23 cellular contexts compared by ENCODE assay signal in the genomic region with DNA sequence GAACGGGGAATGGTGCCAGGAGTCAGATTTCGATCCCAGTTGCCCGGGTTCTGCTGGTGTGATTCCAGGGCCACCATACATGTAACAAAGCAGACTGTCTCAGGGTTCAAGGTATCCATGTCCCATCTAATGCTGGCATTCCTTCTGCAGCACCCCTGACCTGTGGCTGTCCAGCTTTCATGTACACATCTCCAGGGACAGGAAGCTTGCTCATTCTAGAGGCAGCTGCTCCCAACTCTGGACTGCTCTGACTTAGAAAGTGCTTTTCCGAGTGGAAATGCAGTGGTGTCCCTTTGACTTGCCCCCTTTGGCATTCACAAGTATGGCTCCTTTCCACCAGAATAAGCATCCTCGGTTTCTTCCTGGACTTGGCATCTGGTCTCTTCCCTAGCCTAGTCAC. TPM values are rescaled to one million over a fixed set of nuclear protein-coding genes. Genes with fewer than 3 reads are reported as not detected.
DNase-seq lines count a peak whose midpoint lies in the region; ATAC-seq and TF ChIP-seq lines count a peak whose summit lies in the region.
"Had no signal": no experiment of that assay in that cellular context is flagged by ENCODE, and none has a peak within 500 bp of the region (broad histone marks: within the 10 kb centered on the region; RNA-seq: fewer than 3 reads in every experiment).

No MANE protein-coding gene starts in this region.

- intact Hi-C loops in activated CD8-positive, alpha-beta T cell treated with anti-CD3 and anti-CD28 coated beads for 36 hours (cut with micrococcal nuclease) = no loop called here
- intact Hi-C loops in PC-3 (cut with micrococcal nuclease) = no loop called here

- H3K27ac ChIP-seq in PC-3 (ENCODE audit: low read length) = no peak overlapping the region
- H3K27ac ChIP-seq: BLaER1 treated with 17β-estradiol and CSF1 and Interleukin-3, amounts not matched to agents 10 nM and 100 nM; neutrophil had no signal

- no peak overlapping the region for H3K4me2 ChIP-seq in PC-3 (ENCODE audit: low read length)
- H3K4me2 ChIP-seq: BLaER1 treated with 17β-estradiol and CSF1 and Interleukin-3, amounts not matched to agents 10 nM and 100 nM had no signal

- no peak for TF ChIP-seq CTCF in activated CD8-positive, alpha-beta T cell treated with anti-CD3 and anti-CD28 coated beads for 36 hours (IDR thresholded peaks at IDR 0.05)
- TF ChIP-seq CTCF in choroid plexus epithelial cell (conservative IDR thresholded peaks at IDR 0.05; ENCODE audit: low read depth, low read length) = no peak
- no peak for TF ChIP-seq CTCF in PC-3 (conservative IDR thresholded peaks at IDR 0.05; ENCODE audit: low read depth, low read length)
- TF ChIP-seq CTCF in GM10266 (IDR thresholded peaks at IDR 0.05; ENCODE audit: control insufficient read depth, insufficient read depth, low read depth, missing control alignments) = no peak

- no peaks in the 10 kb centered on the region for H3K4me1 Mint-ChIP-seq in activated CD8-positive, alpha-beta T cell treated with anti-CD3 and anti-CD28 coated beads, Interleukin-2, amount 10 ng/mL, durations not matched to agents 7 days and 5 days (ENCODE audit: low read depth)
- H3K4me1 Mint-ChIP-seq in activated CD8-positive, alpha-beta T cell treated with anti-CD3 and anti-CD28 coated beads for 36 hours (ENCODE audit: low read depth) = no peaks in the 10 kb centered on the region

- no peaks in the 10 kb centered on the region for H3K27me3 ChIP-seq in PC-3 (ENCODE audit: low read length)
- H3K27me3 ChIP-seq: BLaER1 treated with 17β-estradiol and CSF1 and Interleukin-3, amounts not matched to agents 10 nM and 100 nM; neutrophil had no signal

- peak overlapping the region; percentile 12 for H3K27ac Mint-ChIP-seq in activated CD8-positive, alpha-beta T cell treated with anti-CD3 and anti-CD28 coated beads, Interleukin-2, amount 10 ng/mL, durations not matched to agents 7 days and 5 days
- H3K27ac Mint-ChIP-seq in activated CD8-positive, alpha-beta T cell treated with anti-CD3 and anti-CD28 coated beads for 36 hours = no peak overlapping the region
- H3K27ac Mint-ChIP-seq: activated CD4-positive, alpha-beta T cell treated with anti-CD3 and anti-CD28 coated beads, Interleukin-2, amount 10 ng/mL, durations not matched to agents 7 days and 5 days; IgD-negative memory B cell had no signal

- BruUV-seq in PC-3 (replicated peaks; lab: Mats Ljungman, UMichigan) = no TSS peak

- H3K9me3 ChIP-seq in PC-3 (ENCODE audit: low read length) = no peaks in the 10 kb centered on the region
- H3K9me3 ChIP-seq: BLaER1 treated with 17β-estradiol and CSF1 and Interleukin-3, amounts not matched to agents 10 nM and 100 nM; neutrophil had no signal

- no peak overlapping the region for H2AFZ ChIP-seq in PC-3 (ENCODE audit: low read length)

- POLR2A ChIA-PET in activated CD8-positive, alpha-beta T cell treated with anti-CD3 and anti-CD28 coated beads, Interleukin-2, amount 10 ng/mL, durations not matched to agents 7 days and 5 days (lab: Charles Lee) = no interaction called here
- POLR2A ChIA-PET in activated CD8-positive, alpha-beta T cell treated with anti-CD3 and anti-CD28 coated beads for 36 hours (lab: Charles Lee) = no interaction called here
- POLR2A ChIA-PET in PC-3 (lab: Charles Lee; ENCODE audit: unreplicated experiment) = no interaction called here

- H3K4me1 ChIP-seq in PC-3 (ENCODE audit: insufficient read depth, low read length) = no peaks in the 10 kb centered on the region

- no peaks in the 10 kb centered on the region for H3K9me3 Mint-ChIP-seq in activated CD8-positive, alpha-beta T cell treated with anti-CD3 and anti-CD28 coated beads, Interleukin-2, amount 10 ng/mL, durations not matched to agents 7 days and 5 days (ENCODE audit: insufficient read depth)
- no peaks in the 10 kb centered on the region for H3K9me3 Mint-ChIP-seq in activated CD8-positive, alpha-beta T cell treated with anti-CD3 and anti-CD28 coated beads for 36 hours
- H3K9me3 Mint-ChIP-seq: activated CD4-positive, alpha-beta T cell treated with anti-CD3 and anti-CD28 coated beads, Interleukin-2, amount 10 ng/mL, durations not matched to agents 7 days and 5 days; IgD-negative memory B cell had no signal

- H3K4me3 ChIP-seq in choroid plexus epithelial cell (ENCODE audit: low read depth, low read length) = no peak overlapping the region
- H3K4me3 ChIP-seq in PC-3 (ENCODE audit: low read length) = no peak overlapping the region
- H3K4me3 ChIP-seq: BLaER1 treated with 17β-estradiol and CSF1 and Interleukin-3, amounts not matched to agents 10 nM and 100 nM; GM12878 had no signal

- no peaks in the 10 kb centered on the region for H4K20me1 ChIP-seq in PC-3 (ENCODE audit: low read length)

- peaks cover 12% of the 10 kb centered on the region; the same call in 1 of the 2 replicates for H3K36me3 ChIP-seq in PC-3 (ENCODE audit: low read depth, low read length)

- no peak overlapping the region for H3K9ac ChIP-seq in PC-3 (ENCODE audit: low read length)
- H3K9ac ChIP-seq: BLaER1 treated with 17β-estradiol and CSF1 and Interleukin-3, amounts not matched to agents 10 nM and 100 nM had no signal

- no peak for DNase-seq in activated CD8-positive, alpha-beta T cell treated with anti-CD3 and anti-CD28 coated beads, Interleukin-2, amount 10 ng/mL, durations not matched to agents 7 days and 5 days
- DNase-seq in activated CD8-positive, alpha-beta T cell treated with anti-CD3 and anti-CD28 coated beads for 36 hours = no peak
- DNase-seq in ELR (ENCODE audit: low read depth) (peak; percentile 48), choroid plexus epithelial cell (ENCODE audit: low read depth) (peak; percentile 47), lung microvascular endothelial cell (ENCODE audit: low read depth in 2 of 2) (peak; percentile 34 to 86), PC-3 (no peak), hippocampal formation (lab: John Stamatoyannopoulos, UW) (no peak), GM10266 (ENCODE audit: extremely low spot score) (no peak)
- DNase-seq: activated CD4-positive, alpha-beta T cell treated with anti-CD3 and anti-CD28 coated beads, Interleukin-2, amount 10 ng/mL, durations not matched to agents 7 days and 5 days; activated CD8-positive, alpha-beta memory T cell treated with anti-CD3 and anti-CD28 coated beads, Interleukin-2, amount 50 U/mL, for 48 hours; anterior cingulate cortex; GDM1; hypothalamus; islet precursor cell; MM.1S; NCI-H1436; NCI-H526; retina; substantia nigra had no signal

- CTCF ChIA-PET in activated CD8-positive, alpha-beta T cell treated with anti-CD3 and anti-CD28 coated beads, Interleukin-2, amount 10 ng/mL, durations not matched to agents 7 days and 5 days (lab: Charles Lee) = interaction anchor here (1.1 to 2.2 kb wide), 2 partner anchors 18 to 52 kb away, joined by 3 to 5 read pairs; no protein-coding TSS in a partner anchor
- CTCF ChIA-PET in activated CD8-positive, alpha-beta T cell treated with anti-CD3 and anti-CD28 coated beads for 36 hours (lab: Charles Lee) = interaction anchor here (1.2 kb wide), 1 partner anchor 52 kb away, joined by 5 read pairs; no protein-coding TSS in a partner anchor
- CTCF ChIA-PET in PC-3 (lab: Charles Lee) = no interaction called here

- H3K36me3 Mint-ChIP-seq in activated CD8-positive, alpha-beta T cell treated with anti-CD3 and anti-CD28 coated beads, Interleukin-2, amount 10 ng/mL, durations not matched to agents 7 days and 5 days (ENCODE audit: low read depth) = peaks cover 51% of the 10 kb centered on the region
- peaks cover 23% of the 10 kb centered on the region for H3K36me3 Mint-ChIP-seq in activated CD8-positive, alpha-beta T cell treated with anti-CD3 and anti-CD28 coated beads for 36 hours (ENCODE audit: low read depth)

- no peaks in the 10 kb centered on the region for H3K9me2 ChIP-seq in PC-3 (replicated peaks; ENCODE audit: low read length)

- H3F3A ChIP-seq in PC-3 (ENCODE audit: low read length, unreplicated experiment) = no peaks in the 10 kb centered on the region

- no peaks in the 10 kb centered on the region for H3K27me3 Mint-ChIP-seq in activated CD8-positive, alpha-beta T cell treated with anti-CD3 and anti-CD28 coated beads, Interleukin-2, amount 10 ng/mL, durations not matched to agents 7 days and 5 days (ENCODE audit: low read depth)
- H3K27me3 Mint-ChIP-seq in activated CD8-positive, alpha-beta T cell treated with anti-CD3 and anti-CD28 coated beads for 36 hours = no peaks in the 10 kb centered on the region
- H3K27me3 Mint-ChIP-seq: activated CD4-positive, alpha-beta T cell treated with anti-CD3 and anti-CD28 coated beads, Interleukin-2, amount 10 ng/mL, durations not matched to agents 7 days and 5 days; IgD-negative memory B cell had no signal

- H3K79me2 ChIP-seq in PC-3 (ENCODE audit: low read length) = no peaks in the 10 kb centered on the region

- no peak overlapping the region for H3K4me3 Mint-ChIP-seq in activated CD8-positive, alpha-beta T cell treated with anti-CD3 and anti-CD28 coated beads, Interleukin-2, amount 10 ng/mL, durations not matched to agents 7 days and 5 days
- no peak overlapping the region for H3K4me3 Mint-ChIP-seq in activated CD8-positive, alpha-beta T cell treated with anti-CD3 and anti-CD28 coated beads for 36 hours
- H3K4me3 Mint-ChIP-seq: activated CD4-positive, alpha-beta T cell treated with anti-CD3 and anti-CD28 coated beads, Interleukin-2, amount 10 ng/mL, durations not matched to agents 7 days and 5 days; IgD-negative memory B cell had no signal

- no peak for ATAC-seq in activated CD8-positive, alpha-beta T cell treated with anti-CD3 and anti-CD28 coated beads, Interleukin-2, amount 10 ng/mL, durations not matched to agents 7 days and 5 days
- no peak for ATAC-seq in activated CD8-positive, alpha-beta T cell treated with anti-CD3 and anti-CD28 coated beads for 36 hours
- no peak for ATAC-seq in PC-3
- ATAC-seq: GM12878 had no signal

RNA-seq across cellular contexts. Expression of a gene that starts 30.9 kb away (rescaled TPM):
- total RNA-seq in activated CD8-positive, alpha-beta T cell treated with anti-CD3 and anti-CD28 coated beads, Interleukin-2, amount 10 ng/mL, durations not matched to agents 7 days and 5 days = 100 to 1,000 TPM; 108 to 115 TPM
- 10 to 100 TPM; 48.8 to 49.6 TPM for total RNA-seq in activated CD8-positive, alpha-beta T cell treated with anti-CD3 and anti-CD28 coated beads for 36 hours
- 27.0 and 36.9 TPM in 2 replicates for total RNA-seq in lung microvascular endothelial cell
- 18.7 and 41.0 TPM in 2 replicates for total RNA-seq in PC-3 (2014; rRNA removed)

RNA-seq across cellular contexts. Expression of a gene that starts 33.3 kb away (rescaled TPM):
- 10 to 100 TPM; 10.8 to 10.9 TPM for total RNA-seq in activated CD8-positive, alpha-beta T cell treated with anti-CD3 and anti-CD28 coated beads, Interleukin-2, amount 10 ng/mL, durations not matched to agents 7 days and 5 days
- total RNA-seq in activated CD8-positive, alpha-beta T cell treated with anti-CD3 and anti-CD28 coated beads for 36 hours = 1 to 10 TPM; 5.2 to 6.5 TPM
- total RNA-seq in lung microvascular endothelial cell (5.4 and 13.1 TPM in 2 replicates), PC-3 (2014; rRNA removed) (10.1 and 12.0 TPM in 2 replicates)

RNA-seq across cellular contexts. Expression of a gene that starts 56.9 kb away (rescaled TPM):
- not detected for total RNA-seq in activated CD8-positive, alpha-beta T cell treated with anti-CD3 and anti-CD28 coated beads, Interleukin-2, amount 10 ng/mL, durations not matched to agents 7 days and 5 days
- not detected for total RNA-seq in activated CD8-positive, alpha-beta T cell treated with anti-CD3 and anti-CD28 coated beads for 36 hours
- total RNA-seq in lung microvascular endothelial cell (not detected in 2 replicates), PC-3 (2014; rRNA removed) (not detected in 2 replicates)
- total RNA-seq: activated CD4-positive, alpha-beta T cell treated with anti-CD3 and anti-CD28 coated beads, Interleukin-2, amount 10 ng/mL, durations not matched to agents 7 days and 5 days; GM12878 had no signal

Comparison
In these comparisons a context has a peak if more than half of its experiments do, and no peak if none do; other contexts are left out.
1. DNase-seq: peak in ELR (single experiment), choroid plexus epithelial cell (single experiment) and lung microvascular endothelial cell (2 of 2); none in activated CD8-positive, alpha-beta T cell treated with anti-CD3 and anti-CD28 coated beads, Interleukin-2, amount 10 ng/mL, durations not matched to agents 7 days and 5 days (single experiment), activated CD8-positive, alpha-beta T cell treated with anti-CD3 and anti-CD28 coated beads for 36 hours (single experiment), PC-3 (single experiment), hippocampal formation (0 of 2) and GM10266 (single experiment).